ENCODE assay signal across 1 cellular context in the genomic region with DNA sequence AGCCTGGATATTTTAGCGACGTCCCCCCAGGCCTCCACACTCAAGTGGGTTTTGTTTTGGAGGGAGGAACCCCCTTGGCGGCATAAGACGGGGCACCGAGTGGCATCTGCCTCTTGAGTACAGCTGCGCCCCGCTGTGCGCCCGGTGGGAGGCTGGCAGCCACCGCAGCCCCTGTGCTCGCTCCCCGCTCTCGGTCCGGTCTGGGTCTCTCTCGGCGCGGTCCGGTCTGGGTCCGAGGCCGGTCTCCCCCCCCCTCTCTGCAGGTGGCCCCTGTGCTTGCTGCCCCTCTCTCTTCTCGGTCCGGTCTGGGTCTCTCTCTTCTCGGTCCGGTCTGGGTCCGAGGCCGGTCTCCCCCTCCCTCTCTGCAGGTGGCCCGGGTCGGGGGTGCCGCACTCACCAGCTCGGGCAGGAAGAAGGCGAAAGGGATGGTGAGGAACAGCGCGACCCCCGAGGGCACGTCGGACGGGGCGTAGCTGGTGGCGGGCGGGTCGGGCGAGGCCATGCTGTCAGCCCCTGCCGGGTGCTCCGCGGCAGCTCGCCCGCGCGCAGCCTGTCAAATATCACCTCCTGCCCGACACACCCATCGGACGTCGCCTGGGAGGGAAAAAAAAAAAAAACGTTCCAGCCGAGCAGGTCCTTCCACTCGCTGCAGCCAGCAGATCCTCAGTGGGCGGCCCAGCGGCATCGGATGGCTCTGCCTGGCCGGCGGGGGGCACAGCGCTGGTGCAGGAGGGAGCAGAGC.
TF ChIP-seq lines count a peak whose summit lies in the region.

Gene MALL (minus strand): TSS at position 532 of the 742 bp plus-strand sequence. CDS start 30 bp downstream, at position 502.

TF ChIP-seq in HepG2, 621 proteins besides CTCF, POLR2A, EP300 and RAD21 (continued from another document):
- no peak for TF ChIP-seq REST (IDR thresholded peaks at IDR 0.05; ENCODE audit: borderline replicate concordance in 1 of 2, low read depth in 1 of 2, low read length in 2 of 2)
- no peak for TF ChIP-seq KLF13 (CRISPR knock-in tag; IDR thresholded peaks at IDR 0.05)
- TF ChIP-seq JUNB (CRISPR knock-in tag; IDR thresholded peaks at IDR 0.05; ENCODE audit: borderline replicate concordance), result no peak
- no peak for TF ChIP-seq ZNF460 (CRISPR knock-in tag; IDR thresholded peaks at IDR 0.05; ENCODE audit: borderline replicate concordance)
- TF ChIP-seq ZNF138 (CRISPR knock-in tag; IDR thresholded peaks at IDR 0.05; ENCODE audit: low read depth), result no peak
- TF ChIP-seq ZNF552 (CRISPR knock-in tag; IDR thresholded peaks at IDR 0.05; ENCODE audit: borderline replicate concordance), result no peak
- TF ChIP-seq, protein P1, sequence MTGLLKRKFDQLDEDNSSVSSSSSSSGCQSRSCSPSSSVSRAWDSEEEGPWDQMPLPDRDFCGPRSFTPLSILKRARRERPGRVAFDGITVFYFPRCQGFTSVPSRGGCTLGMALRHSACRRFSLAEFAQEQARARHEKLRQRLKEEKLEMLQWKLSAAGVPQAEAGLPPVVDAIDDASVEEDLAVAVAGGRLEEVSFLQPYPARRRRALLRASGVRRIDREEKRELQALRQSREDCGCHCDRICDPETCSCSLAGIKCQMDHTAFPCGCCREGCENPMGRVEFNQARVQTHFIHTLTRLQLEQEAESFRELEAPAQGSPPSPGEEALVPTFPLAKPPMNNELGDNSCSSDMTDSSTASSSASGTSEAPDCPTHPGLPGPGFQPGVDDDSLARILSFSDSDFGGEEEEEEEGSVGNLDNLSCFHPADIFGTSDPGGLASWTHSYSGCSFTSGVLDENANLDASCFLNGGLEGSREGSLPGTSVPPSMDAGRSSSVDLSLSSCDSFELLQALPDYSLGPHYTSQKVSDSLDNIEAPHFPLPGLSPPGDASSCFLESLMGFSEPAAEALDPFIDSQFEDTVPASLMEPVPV (CRISPR knock-in tag; IDR thresholded peaks at IDR 0.05), result no peak
- no peak for TF ChIP-seq ZNF513 (CRISPR knock-in tag; conservative IDR thresholded peaks at IDR 0.05)
- TF ChIP-seq PRPF4 (IDR thresholded peaks at IDR 0.05; ENCODE audit: low read depth, low read length, poor library complexity, severe bottlenecking), result no peak
TF ChIP-seq in HepG2: peak in this region for 0.
